In genomic region chr12:103929051-103929908, GRCh38 we compare ENCODE assay signal across 8 cellular contexts.
DNase-seq lines count a peak whose midpoint lies in the region; ATAC-seq, FAIRE-seq and TF ChIP-seq lines count a peak whose summit lies in the region.

No MANE protein-coding gene starts in this region.

- H3K9ac ChIP-seq in iPS-18a (ENCODE audit: low read length) = peak overlapping the region; percentile 87

- TF ChIP-seq CTCF in VCaP (conservative IDR thresholded peaks at IDR 0.05) = no peak

- H3K4me1 ChIP-seq in iPS-18a (ENCODE audit: control insufficient read depth, low read depth, low read length) = peaks cover 13% of the 10 kb centered on the region

- DNase-seq in GM18507 (ENCODE audit: extremely low spot score, insufficient read length, low read depth) (peak; percentile 49), NCI-H2196 treated with DMSO at 0.1 percent for 48 hours (lab: John Stamatoyannopoulos, UW; ENCODE audit: unreplicated experiment) (peak; percentile 96), T47D (ENCODE audit: low read depth in 1 of 2, low spot score in 1 of 2) (peak; percentile 82 to 96), skeletal muscle cell (ENCODE audit: low read depth) (peak; percentile 75)

- H3K9me3 ChIP-seq in iPS-18a (ENCODE audit: control insufficient read depth, low read depth, low read length) = no peaks in the 10 kb centered on the region

- ATAC-seq in HG03097 (IDR thresholded peaks at IDR 0.05; ENCODE audit: low FRiP score, unreplicated experiment) (peak; percentile 17), GM18868 (IDR thresholded peaks at IDR 0.05; ENCODE audit: unreplicated experiment) (no peak)

- in situ Hi-C loops in T47D (cut with HindIII; ENCODE audit: low pct_unique_long_range_greater_than_20kb, low sequenced_read_pairs) = no loop called here

- peak overlapping the region; percentile 82 for H3K4me3 ChIP-seq in iPS-18a (ENCODE audit: low read length)
- peak overlapping the region; percentile 55 for H3K4me3 ChIP-seq in skeletal muscle cell (ENCODE audit: low read depth, low read length)

- no peaks in the 10 kb centered on the region for H3K27me3 ChIP-seq in iPS-18a (ENCODE audit: control insufficient read depth, insufficient read depth, low read length)

- no peak for FAIRE-seq in GM18507 (lab: Jason Lieb, UNC)

- peaks cover 28% of the 10 kb centered on the region for H3K36me3 ChIP-seq in iPS-18a (ENCODE audit: control insufficient read depth, low read depth, low read length)

- peak overlapping the region; percentile 98 for H3K27ac ChIP-seq in VCaP
- peak overlapping the region; percentile 93 for H3K27ac ChIP-seq in iPS-18a (ENCODE audit: low read length)
